12 cellular contexts compared by ENCODE assay signal in genomic region chr22:45082795-45083194, GRCh38.
DNase-seq lines count a peak whose midpoint lies in the region; ATAC-seq and TF ChIP-seq lines count a peak whose summit lies in the region.
"Had no signal": no experiment of that assay in that cellular context is flagged by ENCODE, and none has a peak within 500 bp of the region (broad histone marks: within the 10 kb centered on the region; RNA-seq: fewer than 3 reads in every experiment).

No MANE protein-coding gene starts in this region.

- H3K9me3 Mint-ChIP-seq in chondrocyte (ENCODE audit: low read depth), result peaks cover 3% of the 10 kb centered on the region

- H3K4me1 ChIP-seq in MM.1S (ENCODE audit: low read length), result no peaks in the 10 kb centered on the region
- H3K4me1 ChIP-seq: upper lobe of left lung had no signal

- peaks cover 83% of the 10 kb centered on the region for H3K27me3 ChIP-seq in MM.1S (replicated peaks; ENCODE audit: insufficient read depth, low read length)
- H3K27me3 ChIP-seq: upper lobe of left lung had no signal

- peaks cover 5% of the 10 kb centered on the region for H3K4me1 Mint-ChIP-seq in chondrocyte (ENCODE audit: low read depth)
- H3K4me1 Mint-ChIP-seq: activated naive CD4-positive, alpha-beta T cell treated with anti-CD3 and anti-CD28 coated beads, Interleukin-2, amount 50 U/mL, for 24 hours had no signal

- no peaks in the 10 kb centered on the region for H3K9me2 ChIP-seq in MM.1S (replicated peaks; ENCODE audit: insufficient read depth, low read length)

- no peak overlapping the region for H3K27ac Mint-ChIP-seq in chondrocyte (ENCODE audit: unreplicated experiment)
- H3K27ac Mint-ChIP-seq: activated naive CD4-positive, alpha-beta T cell treated with anti-CD3 and anti-CD28 coated beads, Interleukin-2, amount 50 U/mL, for 24 hours had no signal

- no peak overlapping the region for H3K27ac ChIP-seq in MM.1S (ENCODE audit: low read length)
- H3K27ac ChIP-seq: BLaER1 treated with 17β-estradiol and CSF1 and Interleukin-3, amounts not matched to agents 10 nM and 100 nM; upper lobe of left lung had no signal

- TF ChIP-seq CTCF in MM.1S (IDR thresholded peaks at IDR 0.05; ENCODE audit: low read length) (peak; percentile 24), chondrocyte (IDR thresholded peaks at IDR 0.05) (peak; percentile 61)

- H3K4me3 Mint-ChIP-seq in chondrocyte (ENCODE audit: unreplicated experiment), result no peak overlapping the region
- H3K4me3 Mint-ChIP-seq: activated naive CD4-positive, alpha-beta T cell treated with anti-CD3 and anti-CD28 coated beads, Interleukin-2, amount 50 U/mL, for 24 hours had no signal

- no peaks in the 10 kb centered on the region for H3K36me3 Mint-ChIP-seq in chondrocyte (ENCODE audit: low read depth)
- H3K36me3 Mint-ChIP-seq: activated naive CD4-positive, alpha-beta T cell treated with anti-CD3 and anti-CD28 coated beads, Interleukin-2, amount 50 U/mL, for 24 hours had no signal

- no peak for ATAC-seq in HG03354 (IDR thresholded peaks at IDR 0.05; ENCODE audit: poor library complexity, severe bottlenecking, unreplicated experiment)

- DNase-seq in activated T-cell treated with anti-CD3 and anti-CD28 coated beads for 48 hours (ENCODE audit: low read depth), result peak; percentile 18
- no peak for DNase-seq in activated T-cell treated with anti-CD3 and anti-CD28 coated beads for 4 hours
- no peak for DNase-seq in MM.1S
- DNase-seq in chondrocyte (ENCODE audit: low spot score), result no peak
- DNase-seq in stimulated activated CD4-positive, alpha-beta T cell treated with anti-CD3 and anti-CD28 coated beads, Interleukin-4, amount 100 ng/mL, for 1 hour, result peak; percentile 8
- DNase-seq in NCI-H1092 (lab: John Stamatoyannopoulos, UW), result no peak
- no peak for DNase-seq in activated effector memory CD4-positive, alpha-beta T cell treated with anti-CD3 and anti-CD28 coated beads, Interleukin-2, amount 50 U/mL, for 16 hours
- DNase-seq: NCI-H1694, upper lobe of left lung had no signal

- H3K4me3 ChIP-seq in MM.1S (ENCODE audit: low read length), result no peak overlapping the region
- H3K4me3 ChIP-seq: BLaER1 treated with 17β-estradiol and CSF1 and Interleukin-3, amounts not matched to agents 10 nM and 100 nM; upper lobe of left lung had no signal

- H3F3A ChIP-seq in MM.1S (ENCODE audit: insufficient read depth, low read length), result no peaks in the 10 kb centered on the region

- no peaks in the 10 kb centered on the region for H3K9me3 ChIP-seq in MM.1S (replicated peaks; ENCODE audit: insufficient read depth, low read length)
- H3K9me3 ChIP-seq: BLaER1 treated with 17β-estradiol and CSF1 and Interleukin-3, amounts not matched to agents 10 nM and 100 nM; upper lobe of left lung had no signal

- H3K36me3 ChIP-seq in MM.1S (replicated peaks; ENCODE audit: insufficient read depth, low read length), result no peaks in the 10 kb centered on the region
- H3K36me3 ChIP-seq: BLaER1 treated with 17β-estradiol and CSF1 and Interleukin-3, amounts not matched to agents 10 nM and 100 nM; upper lobe of left lung had no signal

- no peaks in the 10 kb centered on the region for H4K20me1 ChIP-seq in MM.1S (ENCODE audit: insufficient read depth, low read length)

- H3K79me2 ChIP-seq in MM.1S (ENCODE audit: low read length), result no peaks in the 10 kb centered on the region

- no peak overlapping the region for H3K9ac ChIP-seq in MM.1S (ENCODE audit: low read length)
- H3K9ac ChIP-seq: BLaER1 treated with 17β-estradiol and CSF1 and Interleukin-3, amounts not matched to agents 10 nM and 100 nM had no signal

- H2AFZ ChIP-seq in MM.1S (ENCODE audit: low read length), result no peak overlapping the region

- H3K4me2 ChIP-seq in MM.1S (ENCODE audit: low read depth, low read length), result no peak overlapping the region
- H3K4me2 ChIP-seq: BLaER1 treated with 17β-estradiol and CSF1 and Interleukin-3, amounts not matched to agents 10 nM and 100 nM had no signal

- H3K27me3 Mint-ChIP-seq in chondrocyte (ENCODE audit: low read depth), result peaks cover 39% of the 10 kb centered on the region

Comparison
In these comparisons a context has a peak if more than half of its experiments do, and no peak if none do; other contexts are left out.
1. DNase-seq: peak in activated T-cell treated with anti-CD3 and anti-CD28 coated beads for 48 hours (single experiment) and stimulated activated CD4-positive, alpha-beta T cell treated with anti-CD3 and anti-CD28 coated beads, Interleukin-4, amount 100 ng/mL, for 1 hour (single experiment); none in activated T-cell treated with anti-CD3 and anti-CD28 coated beads for 4 hours (single experiment), MM.1S (single experiment), chondrocyte (single experiment), NCI-H1092 (single experiment) and activated effector memory CD4-positive, alpha-beta T cell treated with anti-CD3 and anti-CD28 coated beads, Interleukin-2, amount 50 U/mL, for 16 hours (single experiment).